Comparison of ENCODE assay signal across 8 cellular contexts in genomic region chr1:246724001-246724724, GRCh38. TPM values are rescaled to one million over a fixed set of nuclear protein-coding genes. Genes with fewer than 3 reads are reported as not detected.
DNase-seq lines count a peak whose midpoint lies in the region; ATAC-seq and TF ChIP-seq lines count a peak whose summit lies in the region.

TSS of gene SCCPDH (plus strand) at chr1:246724409. CDS start at chr1:246724423, 14 bp downstream.

- peak within 1 kb of the TSS; percentile 85 for H3K4me3 ChIP-seq in lung

- no peaks in the 10 kb centered on the region for H3K4me1 ChIP-seq in lung (ENCODE audit: control insufficient read depth in 2 of 2, insufficient read depth in 2 of 2, low read length in 2 of 2)

- H3K36me3 ChIP-seq in lung (ENCODE audit: control insufficient read depth in 2 of 2, insufficient read depth in 2 of 2, low read length in 2 of 2), result peaks cover 4 to 11% of the 10 kb centered on the region in 2 donors

- peak within 1 kb of the TSS; percentile 37 to 86 (median 75) for H3K27ac Mint-ChIP-seq in CD14-positive monocyte
- H3K27ac Mint-ChIP-seq in activated CD4-positive, alpha-beta memory T cell treated with anti-CD3 and anti-CD28 coated beads for 36 hours, result peak within 1 kb of the TSS; percentile 66

- POLR2A ChIA-PET in activated CD4-positive, alpha-beta memory T cell treated with anti-CD3 and anti-CD28 coated beads for 36 hours (lab: Charles Lee), result interaction anchor here (1.0 to 1.5 kb wide), 3 partner anchors 19 to 217 kb away, joined by 3 to 4 read pairs (median 3); partner anchors contain the start of gene SMYD3

- H3K36me3 Mint-ChIP-seq in CD14-positive monocyte, result peaks cover 19% of the 10 kb centered on the region in 2 donors
- peaks cover 26% of the 10 kb centered on the region for H3K36me3 Mint-ChIP-seq in activated CD4-positive, alpha-beta memory T cell treated with anti-CD3 and anti-CD28 coated beads for 36 hours

- no peaks in the 10 kb centered on the region for H3K27me3 ChIP-seq in lung (ENCODE audit: control insufficient read depth, insufficient read depth)

- intact Hi-C loops in CD14-positive monocyte (cut with micrococcal nuclease), result no loop called here
- intact Hi-C loops in activated CD4-positive, alpha-beta memory T cell treated with anti-CD3 and anti-CD28 coated beads for 36 hours (cut with micrococcal nuclease), result loop anchor here (2.0 to 5.0 kb wide), 2 partner anchors 25 to 37 kb away; no protein-coding TSS in a partner anchor

- H3K27ac ChIP-seq in lung (ENCODE audit: low read depth in 1 of 2, low read length in 1 of 2), result peak within 1 kb of the TSS; percentile 86 to 90

- WGBS in lung, 2 donors, result 0% methylated on average over 70 to 89 of the region's 89 CpGs

- peaks cover 0 to 3% (median 0%) of the 10 kb centered on the region in 3 donors for H3K27me3 Mint-ChIP-seq in CD14-positive monocyte (ENCODE audit: low read depth in 3 of 3)
- peaks cover 5% of the 10 kb centered on the region for H3K27me3 Mint-ChIP-seq in activated CD4-positive, alpha-beta memory T cell treated with anti-CD3 and anti-CD28 coated beads for 36 hours

- H3K9me3 ChIP-seq in lung (ENCODE audit: control insufficient read depth in 2 of 2, insufficient read depth in 1 of 2, low read length in 1 of 2), result no peaks in the 10 kb centered on the region

- CTCF ChIA-PET in activated CD4-positive, alpha-beta memory T cell treated with anti-CD3 and anti-CD28 coated beads for 36 hours (lab: Charles Lee), result interaction anchor here (0.7 to 1.5 kb wide), 5 partner anchors 201 to 1571 kb away, joined by 3 to 5 read pairs (median 4); no protein-coding TSS in a partner anchor

- H3K4me3 Mint-ChIP-seq in CD14-positive monocyte, result peak within 1 kb of the TSS; percentile 92 to 98
- H3K4me3 Mint-ChIP-seq in activated CD4-positive, alpha-beta memory T cell treated with anti-CD3 and anti-CD28 coated beads for 36 hours, result peak within 1 kb of the TSS; percentile 82

- no peak for TF ChIP-seq CTCF in CD14-positive monocyte (IDR thresholded peaks at IDR 0.05)
- no peak for TF ChIP-seq CTCF in lung (IDR thresholded peaks at IDR 0.05; ENCODE audit: control extremely low read depth, extremely low read depth)

- DNase-seq in CD14-positive monocyte (ENCODE audit: low spot score) (peak; percentile 71), NCI-H774 (lab: John Stamatoyannopoulos, UW) (peak; percentile 69), ecto neural progenitor cell (ENCODE audit: low spot score) (peak; percentile 85), lung (ENCODE audit: low spot score) (peak; percentile 73)
- peak; percentile 76 for DNase-seq in activated CD4-positive, alpha-beta memory T cell treated with anti-CD3 and anti-CD28 coated beads for 36 hours
- peak; percentile 51 to 65 (median 56) for DNase-seq in stimulated activated CD4-positive, alpha-beta T cell treated with anti-CD3 and anti-CD28 coated beads, TNF-alpha, amount 100 ng/mL, for 48 hours (ENCODE audit: low read depth in 3 of 3)

- ATAC-seq in GM19324 (IDR thresholded peaks at IDR 0.05; ENCODE audit: low FRiP score, unreplicated experiment), result peak; percentile 98
- peak; percentile 90 for ATAC-seq in HG03460 (IDR thresholded peaks at IDR 0.05; ENCODE audit: unreplicated experiment)
- peak; percentile 98 for ATAC-seq in lung (ENCODE audit: insufficient read depth, low FRiP score)

- peaks cover 33% of the 10 kb centered on the region for H3K4me1 Mint-ChIP-seq in CD14-positive monocyte
- H3K4me1 Mint-ChIP-seq in activated CD4-positive, alpha-beta memory T cell treated with anti-CD3 and anti-CD28 coated beads for 36 hours (ENCODE audit: low read depth), result peaks cover 7% of the 10 kb centered on the region

- H3K9me3 Mint-ChIP-seq in CD14-positive monocyte, result peaks cover 12 to 24% (median 17%) of the 10 kb centered on the region in 7 donors
- peaks cover 27% of the 10 kb centered on the region for H3K9me3 Mint-ChIP-seq in activated CD4-positive, alpha-beta memory T cell treated with anti-CD3 and anti-CD28 coated beads for 36 hours

RNA-seq across cellular contexts. Expression of gene SCCPDH, which starts in this region (rescaled TPM):
- polyA plus RNA-seq in CD14-positive monocyte, result 10 to 100 TPM; 22.7 to 25.3 TPM
- total RNA-seq in activated CD4-positive, alpha-beta memory T cell treated with anti-CD3 and anti-CD28 coated beads for 36 hours, result 10 to 100 TPM; 21.5 to 22.5 TPM
- total RNA-seq in lung, result 10 to 100 TPM; 28.6 to 34.0 TPM
- 10 to 100 TPM; 14.2 to 21.0 TPM for polyA plus RNA-seq in lung

Comparison
In these comparisons a context has a peak if more than half of its experiments do, and no peak if none do; other contexts are left out.
1. Peak in every context shown above with its lines: DNase-seq, ATAC-seq, H3K4me3 ChIP-seq and H3K27ac ChIP-seq.